ENCODE assay signal across 8 cellular contexts in the genomic region with DNA sequence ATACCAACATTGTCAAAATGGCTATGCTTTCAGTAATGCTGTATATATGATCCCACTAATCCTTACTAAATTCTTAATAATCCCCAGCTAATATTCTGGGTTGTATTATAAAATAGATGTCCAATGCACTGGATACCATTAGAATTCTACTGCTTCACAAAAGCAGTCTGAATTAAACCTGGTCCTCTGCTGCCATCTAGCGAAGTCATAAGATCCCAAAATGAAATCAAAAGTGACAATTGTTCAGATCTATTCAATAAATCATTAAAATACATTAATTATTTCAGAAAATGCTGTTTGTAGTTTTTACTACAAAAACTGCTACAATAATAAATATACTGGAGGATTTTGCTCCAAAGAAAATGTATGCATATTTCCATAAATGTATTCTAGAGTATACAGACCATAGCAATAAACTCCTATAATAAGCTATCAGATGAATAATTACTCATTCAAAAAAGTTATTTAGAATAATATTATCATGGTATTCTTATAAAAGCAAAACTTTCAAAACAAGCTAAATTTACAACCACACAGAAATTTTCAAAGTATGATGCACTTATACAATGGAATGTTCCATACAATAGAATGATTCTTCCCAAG.
DNase-seq lines count a peak whose midpoint lies in the region; ATAC-seq, FAIRE-seq and TF ChIP-seq lines count a peak whose summit lies in the region.

No MANE protein-coding gene starts in this region.

- FAIRE-seq in pancreas (lab: Jason Lieb, UNC) = peak; percentile 96

- H3K27me3 ChIP-seq in BE2C (no peaks in the 10 kb centered on the region), WERI-Rb-1 (ENCODE audit: insufficient read depth, low read depth, severe bottlenecking) (no peaks in the 10 kb centered on the region), pancreas (no peaks in the 10 kb centered on the region)

- WGBS in pancreas, 2 donors = 1 to 5% methylated on average over 1 of the region's 1 CpG

- intact Hi-C loops in pancreas (cut with DNase I) = loop anchor here in 1 of 3 donors (10.0 kb wide), 1 partner anchor 936 kb away; no protein-coding TSS in a partner anchor

- H3K9me3 ChIP-seq in BE2C = no peaks in the 10 kb centered on the region
- H3K9me3 ChIP-seq in WERI-Rb-1 (ENCODE audit: severe bottlenecking) = no peaks in the 10 kb centered on the region
- H3K9me3 ChIP-seq in pancreas = no peaks in the 10 kb centered on the region

- H3K27ac ChIP-seq in WERI-Rb-1 (no peak overlapping the region), pancreas (no peak overlapping the region)

- TF ChIP-seq CTCF in BE2C (IDR thresholded peaks at IDR 0.05; ENCODE audit: low read depth, low read length) (peak; percentile 65), GM12872 (IDR thresholded peaks at IDR 0.05; ENCODE audit: insufficient read depth, low read depth, low read length) (peak; percentile 44; the same call in 2 of the 3 replicates), WERI-Rb-1 (IDR thresholded peaks at IDR 0.05; ENCODE audit: low read depth, low read length) (peak; percentile 26; the same call in 1 of the 2 replicates), fibroblast of pulmonary artery (IDR thresholded peaks at IDR 0.05; ENCODE audit: low read length, missing control alignments) (peak; percentile 57), pancreas (IDR thresholded peaks at IDR 0.05) (peak in 2 of 4 donors; percentile 34 to 47)

- ATAC-seq in pancreas = peak; percentile 50 to 77 (median 74)
- ATAC-seq in GM19395 (IDR thresholded peaks at IDR 0.05; ENCODE audit: unreplicated experiment) = no peak
- ATAC-seq in HG02870 (IDR thresholded peaks at IDR 0.05; ENCODE audit: unreplicated experiment) = no peak

- H3K4me3 ChIP-seq in BE2C (ENCODE audit: low read depth, low read length) (no peak overlapping the region), WERI-Rb-1 (ENCODE audit: low read depth, low read length) (no peak overlapping the region), fibroblast of pulmonary artery (replicated peaks; ENCODE audit: low read depth, low read length) (no peak overlapping the region), pancreas (no peak overlapping the region)

- peak; percentile 46 for DNase-seq in BE2C
- DNase-seq in NCI-H1930 (lab: John Stamatoyannopoulos, UW) = peak; percentile 8 to 20
- peak; percentile 17 for DNase-seq in WERI-Rb-1
- peak; percentile 82 for DNase-seq in fibroblast of pulmonary artery (ENCODE audit: low read depth)
- peak in 2 of 6 donors; percentile 15 to 32 for DNase-seq in pancreas

- H3K4me1 ChIP-seq in BE2C (no peaks in the 10 kb centered on the region), pancreas (peaks cover 0 to 6% (median 5%) of the 10 kb centered on the region in 3 donors)

- H3K36me3 ChIP-seq in BE2C (no peaks in the 10 kb centered on the region), WERI-Rb-1 (no peaks in the 10 kb centered on the region), pancreas (no peaks in the 10 kb centered on the region)

Comparison
In these comparisons a context has a peak if more than half of its experiments do, and no peak if none do; other contexts are left out.
1. ATAC-seq: peak in pancreas (4 of 4); none in GM19395 (single experiment) and HG02870 (single experiment).